In the genomic region with DNA sequence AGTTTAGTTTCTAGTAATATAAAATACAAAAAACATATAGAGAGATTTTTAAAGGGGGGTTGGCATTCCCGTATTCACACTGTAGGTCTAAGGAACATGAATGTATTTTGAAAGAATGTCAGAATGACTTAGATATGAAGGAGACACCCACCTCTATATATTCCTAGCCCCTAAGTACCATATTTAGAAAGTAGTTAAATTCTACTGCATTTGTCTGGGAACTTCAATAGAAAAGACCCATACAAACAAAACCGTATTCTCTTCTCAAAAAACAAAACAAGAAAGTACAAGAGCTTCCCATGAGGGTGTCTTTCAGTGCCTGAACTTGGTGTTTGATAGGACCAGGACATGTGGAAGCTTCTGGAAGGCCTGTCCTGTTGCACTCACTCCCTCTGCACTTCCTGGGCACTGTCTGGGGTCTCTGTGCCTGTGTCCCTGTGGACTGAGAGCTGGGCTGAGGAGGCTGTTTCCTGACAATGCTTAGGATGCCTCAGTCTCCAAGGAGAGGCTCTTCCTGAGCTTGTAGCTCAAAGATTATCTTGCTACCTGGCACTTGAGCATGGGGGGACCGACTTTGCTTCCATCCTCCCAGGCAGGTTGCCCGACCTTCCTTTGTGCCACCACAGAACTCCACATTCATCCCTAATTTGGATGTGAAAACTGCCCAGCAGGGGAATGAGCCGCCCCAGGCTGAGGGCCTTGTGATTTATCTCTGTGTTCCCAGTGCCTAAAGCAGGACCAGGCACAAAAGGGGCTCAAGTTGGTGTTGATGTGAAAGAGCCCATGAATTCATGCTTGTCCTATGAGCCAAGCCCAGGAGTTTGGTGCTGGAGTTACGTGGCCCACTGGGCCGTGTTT, we compare ENCODE assay signal across 9 cellular contexts. TPM values are rescaled to one million over a fixed set of nuclear protein-coding genes. Genes with fewer than 3 reads are reported as not detected.
DNase-seq lines count a peak whose midpoint lies in the region; ATAC-seq, FAIRE-seq and TF ChIP-seq lines count a peak whose summit lies in the region.
"Had no signal": no experiment of that assay in that cellular context is flagged by ENCODE, and none has a peak within 500 bp of the region (broad histone marks: within the 10 kb centered on the region; RNA-seq: fewer than 3 reads in every experiment).

No MANE protein-coding gene starts in this region.

- CTCF ChIA-PET in A549 (lab: Yijun Ruan, JAX), result interaction anchor here (0.7 to 1.4 kb wide), 2 partner anchors 15 to 437 kb away, joined by 3 to 4 read pairs; no protein-coding TSS in a partner anchor

- 72% methylated on average over 6 of the region's 7 CpGs for WGBS in A549 (ENCODE audit: missing lambda C conversion rate)

- peak overlapping the region; percentile 63 for H3K4me3 Mint-ChIP-seq in chondrocyte (ENCODE audit: unreplicated experiment)

- no peak for TF ChIP-seq RAD21 in A549 (conservative IDR thresholded peaks at IDR 0.05 in 1 of 2, IDR thresholded peaks at IDR 0.05 in 1 of 2)

- H3K4me3 ChIP-seq in A549, result peak overlapping the region; percentile 38
- peak overlapping the region; percentile 9 for H3K4me3 ChIP-seq in Jurkat, Clone E6-1 (ENCODE audit: low read length)
- peak overlapping the region; percentile 46 to 73 for H3K4me3 ChIP-seq in mucosa of rectum (ENCODE audit: low read length in 2 of 2)

- POLR2A ChIA-PET in A549 (lab: Yijun Ruan, JAX), result interaction anchor here (1.2 to 1.6 kb wide), 3 partner anchors 20 to 44 kb away, joined by 5 to 24 read pairs (median 7); a partner anchor contains a TSS

- no peaks in the 10 kb centered on the region for H3K9me3 Mint-ChIP-seq in chondrocyte (ENCODE audit: low read depth)

- no peaks in the 10 kb centered on the region for H3K36me3 ChIP-seq in mucosa of rectum (ENCODE audit: control insufficient read depth in 2 of 2, insufficient read depth in 2 of 2, low read length in 2 of 2)

- DNase-seq in A549 (ENCODE audit: low read depth in 1 of 2, low spot score in 1 of 2) (no peak), chondrocyte (ENCODE audit: low spot score) (no peak), NCI-H2196 (lab: John Stamatoyannopoulos, UW; ENCODE audit: unreplicated experiment) (no peak), 8988T (no peak), HuH-7.5 (ENCODE audit: low spot score) (no peak)
- no peak for DNase-seq in Jurkat, Clone E6-1 (ENCODE audit: low read depth, low spot score)
- DNase-seq: GDM1 had no signal

- H3K27ac ChIP-seq in A549, result peak overlapping the region; percentile 77 to 83
- peak overlapping the region; percentile 29 to 70 for H3K27ac ChIP-seq in mucosa of rectum (ENCODE audit: low read depth in 2 of 2, low read length in 2 of 2)

- TF ChIP-seq EP300 in A549 (IDR thresholded peaks at IDR 0.05), result no peak

- peak overlapping the region; percentile 82 for H3K4me2 ChIP-seq in A549

- no peaks in the 10 kb centered on the region for H3K27me3 ChIP-seq in mucosa of rectum (ENCODE audit: control insufficient read depth in 2 of 2, insufficient read depth in 2 of 2, low read length in 2 of 2)

- H3K27ac Mint-ChIP-seq in chondrocyte (ENCODE audit: unreplicated experiment), result peak overlapping the region; percentile 92

- H3K4me1 ChIP-seq in A549, result peaks cover 54% of the 10 kb centered on the region
- H3K4me1 ChIP-seq in mucosa of rectum (ENCODE audit: control insufficient read depth in 2 of 2, insufficient read depth in 2 of 2, low read length in 2 of 2), result peaks cover 20 to 25% of the 10 kb centered on the region in 2 donors

- no peaks in the 10 kb centered on the region for H3K36me3 Mint-ChIP-seq in chondrocyte (ENCODE audit: low read depth)

- no peak for TF ChIP-seq POLR2A in A549 (IDR thresholded peaks at IDR 0.05; ENCODE audit: low read length)

- TF ChIP-seq CTCF in A549 (IDR thresholded peaks at IDR 0.05) (no peak), chondrocyte (IDR thresholded peaks at IDR 0.05) (no peak)

- peak overlapping the region; percentile 3 to 23 for H3K9ac ChIP-seq in mucosa of rectum (ENCODE audit: low read depth in 1 of 2, low read length in 2 of 2)

- H3K4me1 Mint-ChIP-seq in chondrocyte (ENCODE audit: low read depth), result peaks cover 76% of the 10 kb centered on the region

- FAIRE-seq in A549 (lab: Jason Lieb, UNC), result no peak

- H3K9me3 ChIP-seq in A549 (no peaks in the 10 kb centered on the region), mucosa of rectum (ENCODE audit: control insufficient read depth in 2 of 2, low read length in 2 of 2) (no peaks in the 10 kb centered on the region)

- no peak for ATAC-seq in A549
- no peak for ATAC-seq in GM21576 (IDR thresholded peaks at IDR 0.05; ENCODE audit: unreplicated experiment)

- no peaks in the 10 kb centered on the region for H3K27me3 Mint-ChIP-seq in chondrocyte (ENCODE audit: low read depth)

TF ChIP-seq in A549, 52 proteins besides CTCF, POLR2A, EP300 and RAD21:
- TF ChIP-seq RFX5 (IDR thresholded peaks at IDR 0.05) (no peak), CBX2 (IDR thresholded peaks at IDR 0.05; ENCODE audit: borderline replicate concordance, low read depth) (no peak), NPAS2 (CRISPR knock-in tag; IDR thresholded peaks at IDR 0.05; ENCODE audit: borderline replicate concordance) (no peak), TFCP2L1 (CRISPR knock-in tag; IDR thresholded peaks at IDR 0.05) (no peak), KDM5A (IDR thresholded peaks at IDR 0.05) (no peak), FOSB (CRISPR knock-in tag; IDR thresholded peaks at IDR 0.05) (no peak)
- TF ChIP-seq, protein P1, sequence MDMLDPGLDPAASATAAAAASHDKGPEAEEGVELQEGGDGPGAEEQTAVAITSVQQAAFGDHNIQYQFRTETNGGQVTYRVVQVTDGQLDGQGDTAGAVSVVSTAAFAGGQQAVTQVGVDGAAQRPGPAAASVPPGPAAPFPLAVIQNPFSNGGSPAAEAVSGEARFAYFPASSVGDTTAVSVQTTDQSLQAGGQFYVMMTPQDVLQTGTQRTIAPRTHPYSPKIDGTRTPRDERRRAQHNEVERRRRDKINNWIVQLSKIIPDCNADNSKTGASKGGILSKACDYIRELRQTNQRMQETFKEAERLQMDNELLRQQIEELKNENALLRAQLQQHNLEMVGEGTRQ (IDR thresholded peaks at IDR 0.05), result no peak
- TF ChIP-seq, protein P2, sequence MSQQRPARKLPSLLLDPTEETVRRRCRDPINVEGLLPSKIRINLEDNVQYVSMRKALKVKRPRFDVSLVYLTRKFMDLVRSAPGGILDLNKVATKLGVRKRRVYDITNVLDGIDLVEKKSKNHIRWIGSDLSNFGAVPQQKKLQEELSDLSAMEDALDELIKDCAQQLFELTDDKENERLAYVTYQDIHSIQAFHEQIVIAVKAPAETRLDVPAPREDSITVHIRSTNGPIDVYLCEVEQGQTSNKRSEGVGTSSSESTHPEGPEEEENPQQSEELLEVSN (IDR thresholded peaks at IDR 0.05; ENCODE audit: borderline replicate concordance, low read depth), result no peak

RNA-seq across cellular contexts. Expression of a gene that starts 44.4 kb away (rescaled TPM):
- polyA plus RNA-seq in A549 (2011; rRNA removed) (71.5 and 86.8 TPM in 2 replicates), A549 (2017; fragmentation: RNase III; extraction: RNeasy Plus Mini Kit Qiagen cat#74134 plus additional on column Dnase treatment) (30.5 to 31.9 TPM (median 30.6 TPM) in 3 replicates)
- polyA plus RNA-seq in A549 (2012; cell fraction: cytosol; rRNA removed), result 67.2 and 78.1 TPM in 2 replicates
- 193 and 204 TPM in 2 replicates for polyA plus RNA-seq in A549 (2012; cell fraction: nucleus; rRNA removed)
- 384 and 462 TPM in 2 replicates for polyA minus RNA-seq in A549 (2011; rRNA and poly(A)+ RNA removed)
- polyA plus RNA-seq in Jurkat, Clone E6-1 (2012; ENCODE audit: insufficient read depth, insufficient read length), result 11.3 TPM
- total RNA-seq in chondrocyte, result 201 to 355 TPM (median 330 TPM) in 3 replicates

Comparison
In these comparisons a context has a peak if more than half of its experiments do, and no peak if none do; other contexts are left out.
1. H3K4me3 ChIP-seq: peak in every context shown above with its lines; median percentile 60 in mucosa of rectum; 38 in A549; 9 in Jurkat, Clone E6-1.